In genomic region chr16:84726079-84726669, GRCh38 we compare ENCODE assay signal across 8 cellular contexts. TPM values are rescaled to one million over a fixed set of nuclear protein-coding genes. Genes with fewer than 3 reads are reported as not detected.
A peak's percentile ranks its signal among the peaks of the same experiment; 100 is the strongest.
DNase-seq lines count a peak whose midpoint lies in the region; ATAC-seq and TF ChIP-seq lines count a peak whose summit lies in the region.

No MANE protein-coding gene starts in this region.

- DNase-seq in COLO668 (lab: John Stamatoyannopoulos, UW; ENCODE audit: unreplicated experiment) (peak; percentile 81), GM23338 (ENCODE audit: low spot score) (peak; percentile 95), NCI-H2171 (lab: John Stamatoyannopoulos, UW) (peak; percentile 62), WTC11 (ENCODE audit: low spot score) (peak; percentile 91), mammary epithelial cell (peak; percentile 70), inferior parietal cortex (ENCODE audit: extremely low spot score) (peak; percentile 92), smooth muscle cell (lab: John Stamatoyannopoulos, UW; ENCODE audit: unreplicated experiment) (peak; percentile 57)

- H3K36me3 ChIP-seq in GM23338 (ENCODE audit: insufficient read depth) = no peaks in the 10 kb centered on the region
- H3K36me3 ChIP-seq in mammary epithelial cell (ENCODE audit: insufficient read depth, low read length) = no peaks in the 10 kb centered on the region
- H3K36me3 ChIP-seq in smooth muscle cell (ENCODE audit: low read depth) = no peaks in the 10 kb centered on the region

- H3K9ac ChIP-seq in mammary epithelial cell (ENCODE audit: insufficient read depth, low read length) (peak overlapping the region; percentile 46), smooth muscle cell (ENCODE audit: low read depth) (no peak overlapping the region)

- no TSS peak for BruUV-seq in mammary epithelial cell (replicated peaks; lab: Mats Ljungman, UMichigan)

- in situ Hi-C loops in mammary epithelial cell (cut with MboI; ENCODE audit: low sequenced_read_pairs in 2 of 2) = loop anchor here in 1 of 2 donors (5.0 to 10.0 kb wide), 3 partner anchors 44 to 211 kb away; no protein-coding TSS in a partner anchor

- no peaks in the 10 kb centered on the region for H3K9me2 ChIP-seq in GM23338 (ENCODE audit: insufficient read depth)

- H3K27me3 ChIP-seq in GM23338 (ENCODE audit: insufficient read depth) (no peaks in the 10 kb centered on the region), mammary epithelial cell (ENCODE audit: insufficient read depth, low read length) (no peaks in the 10 kb centered on the region), smooth muscle cell (ENCODE audit: low read depth) (no peaks in the 10 kb centered on the region)

- H3F3A ChIP-seq in GM23338 (replicated peaks; ENCODE audit: low read depth) = 0 out of 2 replicates have a peak, but pooled peaks cover 3% of the 10 kb centered on the region
- peaks cover 17% of the 10 kb centered on the region for H3F3A ChIP-seq in smooth muscle cell (ENCODE audit: low read depth)

- intact Hi-C loops in mammary epithelial cell (cut with micrococcal nuclease) = loop anchor here (1.0 to 5.0 kb wide), 4 partner anchors 54 to 449 kb away; no protein-coding TSS in a partner anchor

- H3K4me1 Mint-ChIP-seq in GM23338 (peaks cover 84% of the 10 kb centered on the region), WTC11 (peaks cover 88% of the 10 kb centered on the region)

- CTCF ChIA-PET in WTC11 (lab: Charles Lee) = interaction anchor here (0.5 to 8.0 kb wide), 49 partner anchors 12 to 449 kb away, joined by 3 to 86 read pairs (median 4); partner anchors contain the start of genes COTL1, CRISPLD2, KIAA0513 and KLHL36
- CTCF ChIA-PET in mammary epithelial cell (lab: Charles Lee; ENCODE audit: low non-redundant PET) = interaction anchor here (0.6 to 1.0 kb wide), 5 partner anchors 13 to 394 kb away, joined by 3 to 5 read pairs (median 4); no protein-coding TSS in a partner anchor

- H3K4me3 ChIP-seq in GM23338 = peak overlapping the region; percentile 11; the same call in 1 of the 2 replicates
- peak overlapping the region in 1 of 3 experiments; percentile 3 for H3K4me3 ChIP-seq in mammary epithelial cell (replicated peaks in 1 of 3; ENCODE audit: insufficient read depth in 1 of 3, low read depth in 2 of 3, low read length in 3 of 3)
- H3K4me3 ChIP-seq in smooth muscle cell = no peak overlapping the region

- H3K27ac Mint-ChIP-seq in GM23338 = peak overlapping the region; percentile 94
- peak overlapping the region; percentile 94 for H3K27ac Mint-ChIP-seq in WTC11

- H3K79me2 ChIP-seq in GM23338 (replicated peaks; ENCODE audit: insufficient read depth) (peaks cover 100% of the 10 kb centered on the region), mammary epithelial cell (ENCODE audit: insufficient read depth, low read length) (peaks cover 92% of the 10 kb centered on the region), smooth muscle cell (ENCODE audit: low read depth) (peaks cover 89% of the 10 kb centered on the region)

- TF ChIP-seq CTCF in GM23338 (conservative IDR thresholded peaks at IDR 0.05; ENCODE audit: low read depth in 2 of 2) = peak; percentile 90 to 100
- peak; percentile 98 for TF ChIP-seq CTCF in WTC11 (IDR thresholded peaks at IDR 0.05)
- TF ChIP-seq CTCF in mammary epithelial cell (conservative IDR thresholded peaks at IDR 0.05 in 1 of 2, IDR thresholded peaks at IDR 0.05 in 1 of 2; ENCODE audit: extremely low read depth in 1 of 2, insufficient read depth in 1 of 2, low read depth in 1 of 2, low read length in 2 of 2) = peak; percentile 91 to 92
- TF ChIP-seq CTCF in smooth muscle cell (IDR thresholded peaks at IDR 0.05; ENCODE audit: borderline replicate concordance, insufficient read depth, poor library complexity, severe bottlenecking) = peak; percentile 98

- dilution Hi-C loops in mammary epithelial cell (cut with HindIII; ENCODE audit: low sequenced_read_pairs) = no loop called here

- ATAC-seq in GM23338 (peak; percentile 84), WTC11 (peak; percentile 60), HG03439 (IDR thresholded peaks at IDR 0.05; ENCODE audit: unreplicated experiment) (no peak)

- 4% methylated on average over 12 of the region's 12 CpGs for WGBS in mammary epithelial cell (ENCODE audit: low coverage, missing lambda C conversion rate)
- WGBS in smooth muscle cell (ENCODE audit: low lambda C conversion rate) = 20% methylated on average over 12 of the region's 12 CpGs

- H2AFZ ChIP-seq in GM23338 (no peak overlapping the region), mammary epithelial cell (ENCODE audit: low read depth, low read length) (no peak overlapping the region), smooth muscle cell (ENCODE audit: low read depth) (no peak overlapping the region)

- H3K4me1 ChIP-seq in GM23338 (ENCODE audit: insufficient read depth) (peaks cover 78% of the 10 kb centered on the region), mammary epithelial cell (ENCODE audit: insufficient read depth, low read length) (peaks cover 31% of the 10 kb centered on the region), smooth muscle cell (ENCODE audit: low read depth) (peaks cover 31% of the 10 kb centered on the region)

- POLR2A ChIA-PET in WTC11 (lab: Charles Lee) = interaction anchor here (1.0 kb wide), 1 partner anchor 26 kb away, joined by 3 read pairs; no protein-coding TSS in a partner anchor

- H3K9me3 Mint-ChIP-seq in GM23338 = no peaks in the 10 kb centered on the region
- no peaks in the 10 kb centered on the region for H3K9me3 Mint-ChIP-seq in WTC11

- peak overlapping the region; percentile 52 for H3K4me2 ChIP-seq in GM23338
- H3K4me2 ChIP-seq in mammary epithelial cell (ENCODE audit: insufficient read depth, low read depth, low read length) = peak overlapping the region; percentile 69
- peak overlapping the region; percentile 58 for H3K4me2 ChIP-seq in smooth muscle cell

- H3K27me3 Mint-ChIP-seq in GM23338 (ENCODE audit: insufficient read depth, low read depth, poor library complexity) (peaks cover 8% of the 10 kb centered on the region), WTC11 (ENCODE audit: low read depth) (no peaks in the 10 kb centered on the region)

- H3K36me3 Mint-ChIP-seq in GM23338 (ENCODE audit: low read depth) = peaks cover 8% of the 10 kb centered on the region; the same call in 2 of the 3 replicates
- H3K36me3 Mint-ChIP-seq in WTC11 = no peaks in the 10 kb centered on the region; the same call in 1 of the 2 replicates

- H4K20me1 ChIP-seq in GM23338 (replicated peaks; ENCODE audit: insufficient read depth) (peaks cover 64% of the 10 kb centered on the region), mammary epithelial cell (ENCODE audit: insufficient read depth, low read length) (peaks cover 5% of the 10 kb centered on the region), smooth muscle cell (ENCODE audit: low read depth) (peaks cover 59% of the 10 kb centered on the region)

- H3K9me3 ChIP-seq in mammary epithelial cell (replicated peaks; ENCODE audit: insufficient read depth, low read length) (no peaks in the 10 kb centered on the region), smooth muscle cell (replicated peaks; ENCODE audit: low read depth) (no peaks in the 10 kb centered on the region)

- H3K4me3 Mint-ChIP-seq in GM23338 (peak overlapping the region; percentile 53), WTC11 (peak overlapping the region; percentile 44)

- H3K27ac ChIP-seq in GM23338 (ENCODE audit: low read depth) (peak overlapping the region; percentile 94), mammary epithelial cell (ENCODE audit: insufficient read depth, low read depth, low read length) (peak overlapping the region; percentile 50), smooth muscle cell (ENCODE audit: low read depth) (peak overlapping the region; percentile 41)

TF ChIP-seq in WTC11, 78 proteins besides CTCF, POLR2A, EP300 and RAD21:
- TF ChIP-seq GABPB1 (CRISPR knock-in tag; IDR thresholded peaks at IDR 0.05) = peak; percentile 14; the same call in 1 of the 2 replicates
- TF ChIP-seq, protein P1, sequence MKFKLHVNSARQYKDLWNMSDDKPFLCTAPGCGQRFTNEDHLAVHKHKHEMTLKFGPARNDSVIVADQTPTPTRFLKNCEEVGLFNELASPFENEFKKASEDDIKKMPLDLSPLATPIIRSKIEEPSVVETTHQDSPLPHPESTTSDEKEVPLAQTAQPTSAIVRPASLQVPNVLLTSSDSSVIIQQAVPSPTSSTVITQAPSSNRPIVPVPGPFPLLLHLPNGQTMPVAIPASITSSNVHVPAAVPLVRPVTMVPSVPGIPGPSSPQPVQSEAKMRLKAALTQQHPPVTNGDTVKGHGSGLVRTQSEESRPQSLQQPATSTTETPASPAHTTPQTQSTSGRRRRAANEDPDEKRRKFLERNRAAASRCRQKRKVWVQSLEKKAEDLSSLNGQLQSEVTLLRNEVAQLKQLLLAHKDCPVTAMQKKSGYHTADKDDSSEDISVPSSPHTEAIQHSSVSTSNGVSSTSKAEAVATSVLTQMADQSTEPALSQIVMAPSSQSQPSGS (CRISPR knock-in tag; IDR thresholded peaks at IDR 0.05; ENCODE audit: borderline replicate concordance, low read depth) = no peak

RNA-seq across cellular contexts. Expression of gene USP10, which starts 26.4 kb away (rescaled TPM):
- 144 and 158 TPM in 2 replicates for total RNA-seq in GM23338 (2014; rRNA removed; shearing (Covaris generic))
- polyA plus RNA-seq in GM23338 (2016; fragmentation: Nextera tagmentation; extraction: Ambion mirVana) (186 and 194 TPM in 2 replicates), mammary epithelial cell (82.9 TPM), smooth muscle cell (56.1 and 59.0 TPM in 2 replicates)
- total RNA-seq in WTC11 (2021) (138 to 152 TPM (median 139 TPM) in 3 replicates), mammary epithelial cell (100 to 1,000 TPM in 1 of 2 donors, 10 to 100 TPM in 1; 60.5 to 111 TPM), smooth muscle cell (47.4 and 52.5 TPM in 2 replicates)
- polyA minus RNA-seq in mammary epithelial cell = 390 TPM

Comparison
In these comparisons a context has a peak if more than half of its experiments do, and no peak if none do; other contexts are left out.
1. H3K27ac ChIP-seq: peak in every context shown above with its lines; median percentile 94 in GM23338; 50 in mammary epithelial cell; 41 in smooth muscle cell.